ENCODE assay signal across 20 cellular contexts in genomic region chr1:232452137-232452536, GRCh38.
DNase-seq lines count a peak whose midpoint lies in the region; ATAC-seq and TF ChIP-seq lines count a peak whose summit lies in the region.
"Had no signal": no experiment of that assay in that cellular context is flagged by ENCODE, and none has a peak within 500 bp of the region (broad histone marks: within the 10 kb centered on the region; RNA-seq: fewer than 3 reads in every experiment).

No MANE protein-coding gene starts in this region.

- H3K4me3 ChIP-seq in A673 (ENCODE audit: low read depth, low read length, poor library complexity, severe bottlenecking) (no peak overlapping the region), colonic mucosa (no peak overlapping the region)
- no peak overlapping the region for H3K4me3 ChIP-seq in Jurkat, Clone E6-1 (ENCODE audit: low read length)

- H3K36me3 Mint-ChIP-seq in activated CD4-positive, alpha-beta T cell treated with anti-CD3 and anti-CD28 coated beads, Interleukin-2, amount 10 ng/mL, durations not matched to agents 24 days and 14 days (ENCODE audit: low read depth): no peaks in the 10 kb centered on the region
- no peaks in the 10 kb centered on the region for H3K36me3 Mint-ChIP-seq in activated T-helper 1 cell treated with anti-CD3 and anti-CD28 coated beads, Interleukin-12 subunit alpha, Interleukin-12 subunit beta, Interleukin-2, Interleukin-4 antibody, amounts not matched to agents 30 ng/mL and 10 ng/mL and 1 ng/mL, durations not matched to agents 14 hours and 24 hours and 36 hours (ENCODE audit: low read depth)
- H3K36me3 Mint-ChIP-seq: CD8-positive, alpha-beta memory T cell had no signal

- DNase-seq in activated CD4-positive, alpha-beta T cell treated with anti-CD3 and anti-CD28 coated beads, Interleukin-2, amount 10 ng/mL, durations not matched to agents 24 days and 14 days: peak; percentile 62
- no peak for DNase-seq in activated CD4-positive, alpha-beta T cell treated with anti-CD3 and anti-CD28 coated beads, Interleukin-2, amount 50 U/mL, for 4 hours
- peak; percentile 45 for DNase-seq in A673 (ENCODE audit: low spot score)
- DNase-seq in Jurkat, Clone E6-1 (ENCODE audit: low read depth, low spot score): peak; percentile 85
- peak; percentile 26 for DNase-seq in foreskin melanocyte
- no peak for DNase-seq in colonic mucosa
- no peak for DNase-seq in activated T-helper 1 cell treated with anti-CD3 and anti-CD28 coated beads, Interleukin-12 subunit alpha, Interleukin-12 subunit beta, Interleukin-2, Interleukin-4 antibody, amounts not matched to agents 30 ng/mL and 10 ng/mL and 1 ng/mL, durations not matched to agents 14 hours and 24 hours and 36 hours (ENCODE audit: low spot score)
- DNase-seq: 8988T; CD8-positive, alpha-beta memory T cell; DMS53; H7; KG1; NCI-H1417; NCI-H187; NCI-H226; NCI-H524; NCI-H82; RPMI8226 had no signal

- no peak overlapping the region for H3K4me3 Mint-ChIP-seq in activated CD4-positive, alpha-beta T cell treated with anti-CD3 and anti-CD28 coated beads, Interleukin-2, amount 10 ng/mL, durations not matched to agents 24 days and 14 days
- H3K4me3 Mint-ChIP-seq in activated T-helper 1 cell treated with anti-CD3 and anti-CD28 coated beads, Interleukin-12 subunit alpha, Interleukin-12 subunit beta, Interleukin-2, Interleukin-4 antibody, amounts not matched to agents 30 ng/mL and 10 ng/mL and 1 ng/mL, durations not matched to agents 14 hours and 24 hours and 36 hours: no peak overlapping the region
- H3K4me3 Mint-ChIP-seq: CD8-positive, alpha-beta memory T cell had no signal

- H3K27ac Mint-ChIP-seq in activated CD4-positive, alpha-beta T cell treated with anti-CD3 and anti-CD28 coated beads, Interleukin-2, amount 10 ng/mL, durations not matched to agents 24 days and 14 days: no peak overlapping the region
- no peak overlapping the region for H3K27ac Mint-ChIP-seq in activated T-helper 1 cell treated with anti-CD3 and anti-CD28 coated beads, Interleukin-12 subunit alpha, Interleukin-12 subunit beta, Interleukin-2, Interleukin-4 antibody, amounts not matched to agents 30 ng/mL and 10 ng/mL and 1 ng/mL, durations not matched to agents 14 hours and 24 hours and 36 hours

- TF ChIP-seq CTCF in A673 (conservative IDR thresholded peaks at IDR 0.05; ENCODE audit: low read depth, low read length): no peak
- no peak for TF ChIP-seq CTCF in colonic mucosa (IDR thresholded peaks at IDR 0.05)

- H3K36me3 ChIP-seq in A673 (ENCODE audit: insufficient read depth, low read length, poor library complexity, severe bottlenecking) (no peaks in the 10 kb centered on the region), colonic mucosa (no peaks in the 10 kb centered on the region)

- no peak overlapping the region for H3K9ac ChIP-seq in colonic mucosa (ENCODE audit: low read depth in 2 of 2, low read length in 2 of 2)

- H3K9me3 ChIP-seq in A673 (ENCODE audit: low read depth, low read length, poor library complexity, severe bottlenecking): no peaks in the 10 kb centered on the region
- no peaks in the 10 kb centered on the region for H3K9me3 ChIP-seq in colonic mucosa

- no peaks in the 10 kb centered on the region for H3K4me1 ChIP-seq in A673 (ENCODE audit: insufficient read depth, low read length, poor library complexity, severe bottlenecking)
- H3K4me1 ChIP-seq in colonic mucosa: no peaks in the 10 kb centered on the region

- H3K27me3 Mint-ChIP-seq in activated CD4-positive, alpha-beta T cell treated with anti-CD3 and anti-CD28 coated beads, Interleukin-2, amount 10 ng/mL, durations not matched to agents 24 days and 14 days: no peaks in the 10 kb centered on the region
- peaks cover 1% of the 10 kb centered on the region for H3K27me3 Mint-ChIP-seq in activated T-helper 1 cell treated with anti-CD3 and anti-CD28 coated beads, Interleukin-12 subunit alpha, Interleukin-12 subunit beta, Interleukin-2, Interleukin-4 antibody, amounts not matched to agents 30 ng/mL and 10 ng/mL and 1 ng/mL, durations not matched to agents 14 hours and 24 hours and 36 hours (ENCODE audit: insufficient read depth)

- intact Hi-C loops in activated CD4-positive, alpha-beta T cell treated with anti-CD3 and anti-CD28 coated beads, Interleukin-2, amount 10 ng/mL, durations not matched to agents 24 days and 14 days (cut with micrococcal nuclease): loop anchor here (10.0 kb wide), 1 partner anchor 173 kb away; no protein-coding TSS in a partner anchor
- intact Hi-C loops in A673 (cut with micrococcal nuclease; ENCODE audit: unreplicated experiment): no loop called here
- intact Hi-C loops in colonic mucosa (cut with DNase I): no loop called here
- intact Hi-C loops in activated T-helper 1 cell treated with anti-CD3 and anti-CD28 coated beads, Interleukin-12 subunit alpha, Interleukin-12 subunit beta, Interleukin-2, Interleukin-4 antibody, amounts not matched to agents 30 ng/mL and 10 ng/mL and 1 ng/mL, durations not matched to agents 14 hours and 24 hours and 36 hours (cut with micrococcal nuclease): no loop called here

- H3K4me1 Mint-ChIP-seq in activated CD4-positive, alpha-beta T cell treated with anti-CD3 and anti-CD28 coated beads, Interleukin-2, amount 10 ng/mL, durations not matched to agents 24 days and 14 days: peaks cover 11% of the 10 kb centered on the region
- peaks cover 17% of the 10 kb centered on the region for H3K4me1 Mint-ChIP-seq in activated T-helper 1 cell treated with anti-CD3 and anti-CD28 coated beads, Interleukin-12 subunit alpha, Interleukin-12 subunit beta, Interleukin-2, Interleukin-4 antibody, amounts not matched to agents 30 ng/mL and 10 ng/mL and 1 ng/mL, durations not matched to agents 14 hours and 24 hours and 36 hours (ENCODE audit: low read depth)

- no peak for ATAC-seq in GM21515 (IDR thresholded peaks at IDR 0.05; ENCODE audit: unreplicated experiment)
- ATAC-seq: HepG2 had no signal

- no peaks in the 10 kb centered on the region for H3K9me3 Mint-ChIP-seq in activated CD4-positive, alpha-beta T cell treated with anti-CD3 and anti-CD28 coated beads, Interleukin-2, amount 10 ng/mL, durations not matched to agents 24 days and 14 days
- H3K9me3 Mint-ChIP-seq in activated T-helper 1 cell treated with anti-CD3 and anti-CD28 coated beads, Interleukin-12 subunit alpha, Interleukin-12 subunit beta, Interleukin-2, Interleukin-4 antibody, amounts not matched to agents 30 ng/mL and 10 ng/mL and 1 ng/mL, durations not matched to agents 14 hours and 24 hours and 36 hours: no peaks in the 10 kb centered on the region
- H3K9me3 Mint-ChIP-seq: CD8-positive, alpha-beta memory T cell had no signal

- no TSS peak for BruUV-seq in A673 (replicated peaks; lab: Mats Ljungman, UMichigan)

- H3K27ac ChIP-seq in A673 (ENCODE audit: low read depth, low read length, poor library complexity, severe bottlenecking) (no peak overlapping the region), colonic mucosa (no peak overlapping the region)

- CTCF ChIA-PET in A673 (lab: Charles Lee): no interaction called here

- POLR2A ChIA-PET in A673 (lab: Charles Lee; ENCODE audit: low non-redundant PET): no interaction called here

- H3K27me3 ChIP-seq in A673 (replicated peaks; ENCODE audit: insufficient read depth, low read depth, low read length, poor library complexity) (no peaks in the 10 kb centered on the region), colonic mucosa (no peaks in the 10 kb centered on the region)

Comparison
In these comparisons a context has a peak if more than half of its experiments do, and no peak if none do; other contexts are left out.
1. DNase-seq: peak in activated CD4-positive, alpha-beta T cell treated with anti-CD3 and anti-CD28 coated beads, Interleukin-2, amount 10 ng/mL, durations not matched to agents 24 days and 14 days (single experiment), A673 (single experiment), Jurkat, Clone E6-1 (single experiment) and foreskin melanocyte (single experiment); none in activated CD4-positive, alpha-beta T cell treated with anti-CD3 and anti-CD28 coated beads, Interleukin-2, amount 50 U/mL, for 4 hours (0 of 2), colonic mucosa (single experiment) and activated T-helper 1 cell treated with anti-CD3 and anti-CD28 coated beads, Interleukin-12 subunit alpha, Interleukin-12 subunit beta, Interleukin-2, Interleukin-4 antibody, amounts not matched to agents 30 ng/mL and 10 ng/mL and 1 ng/mL, durations not matched to agents 14 hours and 24 hours and 36 hours (single experiment).